ENCODE assay signal across 17 cellular contexts in genomic region chr1:15172405-15173259, GRCh38. TPM values are rescaled to one million over a fixed set of nuclear protein-coding genes. Genes with fewer than 3 reads are reported as not detected.
A peak's percentile ranks its signal among the peaks of the same experiment; 100 is the strongest.
DNase-seq lines count a peak whose midpoint lies in the region; ATAC-seq, FAIRE-seq and TF ChIP-seq lines count a peak whose summit lies in the region.
"Had no signal": no experiment of that assay in that cellular context is flagged by ENCODE, and none has a peak within 500 bp of the region (broad histone marks: within the 10 kb centered on the region; RNA-seq: fewer than 3 reads in every experiment).

No MANE protein-coding gene starts in this region.

- no peaks in the 10 kb centered on the region for H3K27me3 ChIP-seq in heart left ventricle
- no peaks in the 10 kb centered on the region for H3K27me3 ChIP-seq in left ventricle myocardium inferior (ENCODE audit: low read depth)
- no peaks in the 10 kb centered on the region for H3K27me3 ChIP-seq in breast epithelium
- H3K27me3 ChIP-seq: testis had no signal

- DNase-seq in heart left ventricle: peak in 2 of 5 donors; percentile 46 to 61
- DNase-seq in left ventricle myocardium inferior: no peak
- peak in 1 of 2 donors; percentile 59 for DNase-seq in breast epithelium (ENCODE audit: low spot score in 2 of 2)
- peak; percentile 64 for DNase-seq in iris pigment epithelial cell (ENCODE audit: low read depth)
- DNase-seq in NOMO-1 (lab: John Stamatoyannopoulos, UW; ENCODE audit: unreplicated experiment in 2 of 2): no peak
- DNase-seq in D721Med (ENCODE audit: insufficient read length, low spot score): no peak
- DNase-seq in erythroblast (lab: John Stamatoyannopoulos, UW): no peak
- DNase-seq: ACHN, activated B cell treated with CpG ODN at 0.5 μM for 24 hours, aorta, naive B cell, NCI-H2171, SHP77 treated with DMSO at 0.1 percent for 48 hours, testis had no signal

- intact Hi-C loops in heart left ventricle (cut with DNase I): no loop called here
- intact Hi-C loops in left ventricle myocardium inferior (cut with micrococcal nuclease): no loop called here
- intact Hi-C loops in breast epithelium (cut with DNase I; ENCODE audit: low total_unique reads): no loop called here

- WGBS in heart left ventricle, 4 donors: 67 to 72% (median 69%) methylated on average over 16 of the region's 16 CpGs

- TF ChIP-seq CTCF in heart left ventricle (IDR thresholded peaks at IDR 0.05) (no peak), left ventricle myocardium inferior (IDR thresholded peaks at IDR 0.05; ENCODE audit: borderline replicate concordance) (no peak), breast epithelium (IDR thresholded peaks at IDR 0.05) (no peak), D721Med (IDR thresholded peaks at IDR 0.05; ENCODE audit: insufficient read depth, missing control alignments) (no peak)

- peak overlapping the region in 2 of 12 donors; percentile 40 to 46 for H3K27ac ChIP-seq in heart left ventricle
- no peak overlapping the region for H3K27ac ChIP-seq in left ventricle myocardium inferior (replicated peaks)
- peak overlapping the region; percentile 74 to 77 for H3K27ac ChIP-seq in breast epithelium
- H3K27ac ChIP-seq: KMS-11, testis had no signal

- H3K4me3 ChIP-seq in heart left ventricle (no peak overlapping the region), left ventricle myocardium inferior (no peak overlapping the region), breast epithelium (peak overlapping the region in 2 of 3 donors; percentile 13 to 21)

- peak in 3 of 4 donors; percentile 52 to 90 (median 82) for ATAC-seq in heart left ventricle
- no peak for ATAC-seq in GM21423 (IDR thresholded peaks at IDR 0.05; ENCODE audit: unreplicated experiment)

- FAIRE-seq in D721Med (lab: Jason Lieb, UNC): no peak
- FAIRE-seq: GM12892 had no signal

- H3K4me1 ChIP-seq in heart left ventricle (peaks cover 0 to 37% (median 0%) of the 10 kb centered on the region in 12 donors), left ventricle myocardium inferior (peaks cover 15% of the 10 kb centered on the region), breast epithelium (peaks cover 0 to 9% of the 10 kb centered on the region in 2 donors)

- H3K36me3 ChIP-seq in heart left ventricle (no peaks in the 10 kb centered on the region), left ventricle myocardium inferior (no peaks in the 10 kb centered on the region), breast epithelium (no peaks in the 10 kb centered on the region)

- no peak for TF ChIP-seq POLR2A in heart left ventricle (IDR thresholded peaks at IDR 0.05)
- no peak for TF ChIP-seq POLR2A in breast epithelium (IDR thresholded peaks at IDR 0.05)
- TF ChIP-seq POLR2A in erythroblast (IDR thresholded peaks at IDR 0.05; ENCODE audit: low read length): no peak

- H3K9me3 ChIP-seq in heart left ventricle (no peaks in the 10 kb centered on the region), left ventricle myocardium inferior (replicated peaks) (no peaks in the 10 kb centered on the region), breast epithelium (no peaks in the 10 kb centered on the region)
- H3K9me3 ChIP-seq: testis had no signal

RNA-seq across cellular contexts. Expression of gene TMEM51, which starts 19.1 kb away (rescaled TPM):
- total RNA-seq in heart left ventricle (1 to 10 TPM; 2.0 to 9.5 (median 3.8) TPM), left ventricle myocardium inferior (4.1 TPM), breast epithelium (10 to 100 TPM in 2 of 3 donors, 1 to 10 TPM in 1; 1.6 to 26.3 (median 10.8) TPM)
- polyA plus RNA-seq in heart left ventricle: 1 to 10 TPM; 3.5 to 3.8 TPM
- total RNA-seq: activated B cell treated with CpG ODN at 0.5 μM for 24 hours had no signal

Comparison
In these comparisons a context has a peak if more than half of its experiments do, and no peak if none do; other contexts are left out.
1. H3K4me3 ChIP-seq: peak in breast epithelium (2 of 3); none in heart left ventricle (0 of 12) and left ventricle myocardium inferior (single experiment).